Comparison of ENCODE assay signal across 24 cellular contexts in the genomic region with DNA sequence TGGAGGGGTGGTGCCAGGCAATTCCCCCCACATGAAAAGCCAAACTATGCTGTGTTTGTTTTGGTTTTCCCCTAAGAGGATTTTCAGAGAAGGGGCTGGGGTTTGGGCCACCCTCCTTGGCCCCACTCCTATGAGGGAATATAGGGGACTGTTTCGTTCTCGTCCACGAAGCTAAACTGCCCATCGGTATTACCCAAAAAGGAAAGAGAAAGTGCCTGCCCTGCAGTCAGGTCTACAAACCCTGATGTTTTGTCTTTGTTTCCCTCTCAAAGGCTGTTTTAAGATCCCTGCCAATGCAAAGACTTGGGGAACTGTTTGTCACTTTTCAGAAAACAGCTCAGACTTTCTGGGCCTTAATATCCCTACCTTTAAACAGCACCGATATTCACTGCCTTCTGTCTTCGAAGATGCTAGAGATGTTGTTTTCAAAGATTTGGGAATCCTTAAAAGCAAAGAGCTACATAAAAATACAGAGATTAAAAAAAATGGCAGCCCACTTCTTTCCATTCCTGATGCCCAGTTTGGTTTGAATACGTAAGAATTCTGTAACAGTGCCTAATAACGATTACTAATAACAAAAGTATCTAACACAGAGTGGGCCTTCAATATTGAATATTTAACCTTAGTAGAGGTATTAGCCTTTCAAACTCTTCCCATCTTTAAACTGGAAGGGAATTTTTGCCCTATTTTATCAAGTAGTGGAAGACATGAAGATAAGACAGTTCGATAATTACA.
DNase-seq lines count a peak whose midpoint lies in the region; ATAC-seq and TF ChIP-seq lines count a peak whose summit lies in the region.
"Had no signal": no experiment of that assay in that cellular context is flagged by ENCODE, and none has a peak within 500 bp of the region (broad histone marks: within the 10 kb centered on the region; RNA-seq: fewer than 3 reads in every experiment).

No MANE protein-coding gene starts in this region.

- H3K4me1 ChIP-seq in RWPE2 (ENCODE audit: insufficient read depth, poor library complexity, severe bottlenecking) (peaks cover 36% of the 10 kb centered on the region), hepatocyte (ENCODE audit: insufficient read depth) (peaks cover 6% of the 10 kb centered on the region), uterus (no peaks in the 10 kb centered on the region)
- H3K4me1 ChIP-seq: colonic mucosa, HAP-1 had no signal

- no peak for ATAC-seq in RWPE2 (ENCODE audit: low read depth)
- ATAC-seq in HG03354 (IDR thresholded peaks at IDR 0.05; ENCODE audit: poor library complexity, severe bottlenecking, unreplicated experiment): no peak
- ATAC-seq: activated T-cell treated with anti-CD3 and anti-CD28 coated beads, Interleukin-2, amount 50 U/mL, for 4 hours; GM12878 had no signal

- intact Hi-C loops in uterus (cut with DNase I; ENCODE audit: low total_unique reads): no loop called here

- H3K36me3 ChIP-seq in RWPE2 (ENCODE audit: low read depth) (no peaks in the 10 kb centered on the region; the same call in 1 of the 2 replicates), hepatocyte (replicated peaks; ENCODE audit: insufficient read depth, low read depth) (no peaks in the 10 kb centered on the region), uterus (no peaks in the 10 kb centered on the region)
- H3K36me3 ChIP-seq: adrenal gland, brain microvascular endothelial cell, colonic mucosa, HAP-1 had no signal

- H3K27me3 ChIP-seq in RWPE2 (ENCODE audit: insufficient read depth, poor library complexity, severe bottlenecking): no peaks in the 10 kb centered on the region
- no peaks in the 10 kb centered on the region for H3K27me3 ChIP-seq in hepatocyte
- H3K27me3 ChIP-seq in uterus: no peaks in the 10 kb centered on the region
- H3K27me3 ChIP-seq: adrenal gland, colonic mucosa had no signal

- H4K20me1 ChIP-seq in hepatocyte (ENCODE audit: insufficient read depth, poor library complexity, severe bottlenecking): no peaks in the 10 kb centered on the region

- no peaks in the 10 kb centered on the region for H3K9me2 ChIP-seq in hepatocyte (replicated peaks; ENCODE audit: insufficient read depth)

- no peak for TF ChIP-seq CTCF in RWPE2 (IDR thresholded peaks at IDR 0.05; ENCODE audit: poor library complexity, severe bottlenecking)
- no peak for TF ChIP-seq CTCF in hepatocyte (IDR thresholded peaks at IDR 0.05; ENCODE audit: poor library complexity)
- no peak for TF ChIP-seq CTCF in uterus (IDR thresholded peaks at IDR 0.05)

- peak overlapping the region; percentile 70 for H3K4me2 ChIP-seq in hepatocyte

- H3K79me2 ChIP-seq in hepatocyte: peaks cover 60% of the 10 kb centered on the region

- H3K4me3 ChIP-seq in RWPE2 (ENCODE audit: severe bottlenecking): peak overlapping the region; percentile 31
- no peak overlapping the region for H3K4me3 ChIP-seq in hepatocyte
- H3K4me3 ChIP-seq in uterus: no peak overlapping the region
- H3K4me3 ChIP-seq: adrenal gland, colonic mucosa, GM12878, HAP-1 had no signal

- DNase-seq in ELR (ENCODE audit: low read depth): peak; percentile 61
- DNase-seq in RWPE2 (ENCODE audit: low spot score): no peak
- DNase-seq in hepatocyte (ENCODE audit: low spot score): no peak
- no peak for DNase-seq in uterus
- no peak for DNase-seq in AG08395 (ENCODE audit: low spot score)
- DNase-seq in foreskin melanocyte: no peak
- DNase-seq: activated CD4-positive, alpha-beta T cell treated with anti-CD3 and anti-CD28 coated beads for 48 hours; activated T-cell treated with anti-CD3 and anti-CD28 coated beads, Interleukin-2, amount 50 U/mL, for 4 hours; adrenal gland; AML-193; brain microvascular endothelial cell; CD8-positive, alpha-beta memory T cell; colonic mucosa; head of caudate nucleus; Karpas-422; naive B cell; NCI-H1048; NCI-H187 treated with DMSO at 0.1 percent for 48 hours; NCI-H226; nucleus accumbens; Right ventricle myocardium superior had no signal

- 57% methylated on average over 9 of the region's 9 CpGs for WGBS in hepatocyte (ENCODE audit: low lambda C conversion rate, missing lambda C conversion rate)

- H3K9me3 ChIP-seq in RWPE2 (ENCODE audit: severe bottlenecking): no peaks in the 10 kb centered on the region
- H3K9me3 ChIP-seq in hepatocyte (ENCODE audit: low read depth): no peaks in the 10 kb centered on the region
- no peaks in the 10 kb centered on the region for H3K9me3 ChIP-seq in uterus
- H3K9me3 ChIP-seq: adrenal gland, colonic mucosa, HAP-1 had no signal

- H3K27ac ChIP-seq in RWPE2 (ENCODE audit: poor library complexity, severe bottlenecking) (peak overlapping the region; percentile 96), hepatocyte (peak overlapping the region; percentile 91), uterus (peak overlapping the region; percentile 34 to 66)
- H3K27ac ChIP-seq: adrenal gland, brain microvascular endothelial cell, colonic mucosa had no signal

- no peak for TF ChIP-seq POLR2A in uterus (IDR thresholded peaks at IDR 0.05)

- no peak overlapping the region for H2AFZ ChIP-seq in hepatocyte
